20 cellular contexts compared by ENCODE assay signal in genomic region chr6:11604836-11605506, GRCh38.
DNase-seq lines count a peak whose midpoint lies in the region; ATAC-seq and TF ChIP-seq lines count a peak whose summit lies in the region.
"Had no signal": no experiment of that assay in that cellular context is flagged by ENCODE, and none has a peak within 500 bp of the region (broad histone marks: within the 10 kb centered on the region; RNA-seq: fewer than 3 reads in every experiment).

No MANE protein-coding gene starts in this region.

- TF ChIP-seq EP300 in suprapubic skin (IDR thresholded peaks at IDR 0.05): no peak

- H3K9me3 ChIP-seq in heart left ventricle (no peaks in the 10 kb centered on the region), endodermal cell (ENCODE audit: control insufficient read depth, low read length) (no peaks in the 10 kb centered on the region), suprapubic skin (no peaks in the 10 kb centered on the region), mammary epithelial cell (replicated peaks; ENCODE audit: insufficient read depth, low read length) (no peaks in the 10 kb centered on the region)
- H3K9me3 ChIP-seq: pancreas had no signal

- H3K79me2 ChIP-seq in mammary epithelial cell (ENCODE audit: insufficient read depth, low read length): no peaks in the 10 kb centered on the region

- in situ Hi-C loops in mammary epithelial cell (cut with MboI; ENCODE audit: low sequenced_read_pairs in 2 of 2): no loop called here

- intact Hi-C loops in left ventricle myocardium superior (cut with micrococcal nuclease) (no loop called here), heart left ventricle (cut with DNase I) (loop anchor here in 5 of 10 donors (5.0 to 10.0 kb wide), 2 partner anchors 47 to 990 kb away; no protein-coding TSS in a partner anchor), mammary epithelial cell (cut with micrococcal nuclease) (loop anchor here (5.0 kb wide), 1 partner anchor 617 kb away; no protein-coding TSS in a partner anchor)

- H3K27me3 ChIP-seq in heart left ventricle (no peaks in the 10 kb centered on the region), endodermal cell (ENCODE audit: control insufficient read depth, insufficient read depth, low read length, poor library complexity, severe bottlenecking) (no peaks in the 10 kb centered on the region), suprapubic skin (no peaks in the 10 kb centered on the region), mammary epithelial cell (ENCODE audit: insufficient read depth, low read length) (peaks cover 5% of the 10 kb centered on the region)
- H3K27me3 ChIP-seq: pancreas had no signal

- H3K27ac Mint-ChIP-seq in endodermal cell (no peak overlapping the region), nephron (peak overlapping the region; percentile 5 to 47 (median 45))
- H3K27ac Mint-ChIP-seq in activated CD4-positive, alpha-beta T cell treated with anti-CD3 and anti-CD28 coated beads, Interleukin-2, amount 10 ng/mL, durations not matched to agents 7 days and 5 days: no peak overlapping the region
- H3K27ac Mint-ChIP-seq: activated naive CD8-positive, alpha-beta T cell treated with anti-CD3 and anti-CD28 coated beads for 36 hours; activated T-helper 17 cell treated with anti-CD3 and anti-CD28 coated beads, Interleukin-2, amount 50 U/mL, for 72 hours had no signal

- TF ChIP-seq CTCF in heart left ventricle (IDR thresholded peaks at IDR 0.05) (no peak), endodermal cell (conservative IDR thresholded peaks at IDR 0.05) (no peak), nephron (IDR thresholded peaks at IDR 0.05; ENCODE audit: unreplicated experiment in 3 of 3) (no peak), suprapubic skin (IDR thresholded peaks at IDR 0.05) (no peak), mammary epithelial cell (conservative IDR thresholded peaks at IDR 0.05 in 1 of 2, IDR thresholded peaks at IDR 0.05 in 1 of 2; ENCODE audit: extremely low read depth in 1 of 2, insufficient read depth in 1 of 2, low read depth in 1 of 2, low read length in 2 of 2) (no peak)

- dilution Hi-C loops in mammary epithelial cell (cut with HindIII; ENCODE audit: low sequenced_read_pairs): no loop called here

- TF ChIP-seq POLR2A in heart left ventricle (IDR thresholded peaks at IDR 0.05) (no peak), suprapubic skin (IDR thresholded peaks at IDR 0.05) (no peak)

- H3K9me3 Mint-ChIP-seq in endodermal cell: no peaks in the 10 kb centered on the region
- peaks cover 4% of the 10 kb centered on the region for H3K9me3 Mint-ChIP-seq in nephron
- no peaks in the 10 kb centered on the region for H3K9me3 Mint-ChIP-seq in activated CD4-positive, alpha-beta T cell treated with anti-CD3 and anti-CD28 coated beads, Interleukin-2, amount 10 ng/mL, durations not matched to agents 7 days and 5 days
- H3K9me3 Mint-ChIP-seq: activated naive CD8-positive, alpha-beta T cell treated with anti-CD3 and anti-CD28 coated beads for 36 hours; activated T-helper 17 cell treated with anti-CD3 and anti-CD28 coated beads, Interleukin-2, amount 50 U/mL, for 72 hours had no signal

- peaks cover 0 to 47% (median 31%) of the 10 kb centered on the region in 12 donors for H3K4me1 ChIP-seq in heart left ventricle
- peaks cover 25% of the 10 kb centered on the region for H3K4me1 ChIP-seq in endodermal cell (ENCODE audit: control insufficient read depth, insufficient read depth, low read length)
- H3K4me1 ChIP-seq in suprapubic skin: peaks cover 31% of the 10 kb centered on the region
- H3K4me1 ChIP-seq in mammary epithelial cell (ENCODE audit: insufficient read depth, low read length): no peaks in the 10 kb centered on the region
- H3K4me1 ChIP-seq: foreskin keratinocyte had no signal

- BruUV-seq in mammary epithelial cell (replicated peaks; lab: Mats Ljungman, UMichigan): no TSS peak

- H3K27me3 Mint-ChIP-seq in endodermal cell (ENCODE audit: insufficient read depth) (no peaks in the 10 kb centered on the region), nephron (ENCODE audit: low read depth) (peaks cover 7% of the 10 kb centered on the region)
- H3K27me3 Mint-ChIP-seq in activated CD4-positive, alpha-beta T cell treated with anti-CD3 and anti-CD28 coated beads, Interleukin-2, amount 10 ng/mL, durations not matched to agents 7 days and 5 days: peaks cover 2% of the 10 kb centered on the region

- ATAC-seq in left ventricle myocardium superior (peak; percentile 28), heart left ventricle (no peak)
- ATAC-seq: activated T-helper 17 cell treated with anti-CD3 and anti-CD28 coated beads, Interleukin-2, amount 50 U/mL, for 72 hours; foreskin keratinocyte; GM12878; pancreas had no signal

- CTCF ChIA-PET in mammary epithelial cell (lab: Charles Lee; ENCODE audit: low non-redundant PET): no interaction called here
- CTCF ChIA-PET in activated CD4-positive, alpha-beta T cell treated with anti-CD3 and anti-CD28 coated beads, Interleukin-2, amount 10 ng/mL, durations not matched to agents 7 days and 5 days (lab: Charles Lee): interaction anchor here (0.5 kb wide), 1 partner anchor 21 kb away, joined by 9 read pairs; no protein-coding TSS in a partner anchor

- H3K36me3 ChIP-seq in heart left ventricle: no peaks in the 10 kb centered on the region
- no peaks in the 10 kb centered on the region for H3K36me3 ChIP-seq in endodermal cell (ENCODE audit: control insufficient read depth, insufficient read depth, low read length)
- no peaks in the 10 kb centered on the region for H3K36me3 ChIP-seq in suprapubic skin
- no peaks in the 10 kb centered on the region for H3K36me3 ChIP-seq in mammary epithelial cell (ENCODE audit: insufficient read depth, low read length)
- H3K36me3 ChIP-seq: pancreas had no signal

- H3K4me1 Mint-ChIP-seq in endodermal cell: peaks cover 39% of the 10 kb centered on the region
- peaks cover 48% of the 10 kb centered on the region for H3K4me1 Mint-ChIP-seq in nephron
- no peaks in the 10 kb centered on the region for H3K4me1 Mint-ChIP-seq in activated CD4-positive, alpha-beta T cell treated with anti-CD3 and anti-CD28 coated beads, Interleukin-2, amount 10 ng/mL, durations not matched to agents 7 days and 5 days
- H3K4me1 Mint-ChIP-seq: activated naive CD8-positive, alpha-beta T cell treated with anti-CD3 and anti-CD28 coated beads for 36 hours; activated T-helper 17 cell treated with anti-CD3 and anti-CD28 coated beads, Interleukin-2, amount 50 U/mL, for 72 hours had no signal

- POLR2A ChIA-PET in activated CD4-positive, alpha-beta T cell treated with anti-CD3 and anti-CD28 coated beads, Interleukin-2, amount 10 ng/mL, durations not matched to agents 7 days and 5 days (lab: Charles Lee): no interaction called here

- DNase-seq in left ventricle myocardium superior (no peak), heart left ventricle (no peak), endodermal cell (peak; percentile 16), suprapubic skin (ENCODE audit: low spot score in 2 of 2) (no peak), mammary epithelial cell (no peak), inferior parietal cortex (ENCODE audit: extremely low spot score) (no peak)
- no peak for DNase-seq in activated CD4-positive, alpha-beta T cell treated with anti-CD3 and anti-CD28 coated beads, Interleukin-2, amount 10 ng/mL, durations not matched to agents 7 days and 5 days
- DNase-seq: activated CD4-positive, alpha-beta T cell treated with anti-CD3 and anti-CD28 coated beads for 1 hour; activated naive CD8-positive, alpha-beta T cell treated with anti-CD3 and anti-CD28 coated beads for 36 hours; DMS153; foreskin keratinocyte; NCI-H1048; NCI-H2029; pancreas had no signal

- no peaks in the 10 kb centered on the region for H3K36me3 Mint-ChIP-seq in endodermal cell (ENCODE audit: low read depth)
- H3K36me3 Mint-ChIP-seq in nephron (ENCODE audit: low read depth): no peaks in the 10 kb centered on the region
- H3K36me3 Mint-ChIP-seq in activated CD4-positive, alpha-beta T cell treated with anti-CD3 and anti-CD28 coated beads, Interleukin-2, amount 10 ng/mL, durations not matched to agents 7 days and 5 days (ENCODE audit: low read depth): no peaks in the 10 kb centered on the region
- H3K36me3 Mint-ChIP-seq: activated naive CD8-positive, alpha-beta T cell treated with anti-CD3 and anti-CD28 coated beads for 36 hours; brain; CD14-positive monocyte had no signal

- H2AFZ ChIP-seq in mammary epithelial cell (ENCODE audit: low read depth, low read length): no peak overlapping the region

- WGBS in heart left ventricle, 4 donors: 48 to 76% (median 64%) methylated on average over 5 of the region's 5 CpGs
- WGBS in endodermal cell (ENCODE audit: insufficient coverage in 1 of 2, insufficient read length in 1 of 2), 2 experiments: 89% methylated on average over 2 of the region's 5 CpGs; no CpG with 5 or more reads in 1 of the 2 experiments
- 57% methylated on average over 5 of the region's 5 CpGs for WGBS in suprapubic skin
- 78% methylated on average over 5 of the region's 5 CpGs for WGBS in mammary epithelial cell (ENCODE audit: low coverage, missing lambda C conversion rate)

- H3K4me2 ChIP-seq in mammary epithelial cell (ENCODE audit: insufficient read depth, low read depth, low read length): no peak overlapping the region
- H3K4me2 ChIP-seq: smooth muscle cell had no signal

- H3K4me3 Mint-ChIP-seq in endodermal cell: no peak overlapping the region
- H3K4me3 Mint-ChIP-seq in nephron: no peak overlapping the region
- no peak overlapping the region for H3K4me3 Mint-ChIP-seq in activated CD4-positive, alpha-beta T cell treated with anti-CD3 and anti-CD28 coated beads, Interleukin-2, amount 10 ng/mL, durations not matched to agents 7 days and 5 days
- H3K4me3 Mint-ChIP-seq: activated naive CD8-positive, alpha-beta T cell treated with anti-CD3 and anti-CD28 coated beads for 36 hours; activated T-helper 17 cell treated with anti-CD3 and anti-CD28 coated beads, Interleukin-2, amount 50 U/mL, for 72 hours had no signal

- H4K20me1 ChIP-seq in mammary epithelial cell (ENCODE audit: insufficient read depth, low read length): no peaks in the 10 kb centered on the region

- H3K27ac ChIP-seq in heart left ventricle: peak overlapping the region in 3 of 12 donors; percentile 3 to 56 (median 32)
- H3K27ac ChIP-seq in endodermal cell (ENCODE audit: low read depth, low read length): no peak overlapping the region
- H3K27ac ChIP-seq in suprapubic skin: peak overlapping the region; percentile 39
- no peak overlapping the region for H3K27ac ChIP-seq in mammary epithelial cell (ENCODE audit: insufficient read depth, low read depth, low read length)
- H3K27ac ChIP-seq: foreskin keratinocyte, pancreas had no signal

- H3K4me3 ChIP-seq in heart left ventricle (no peak overlapping the region), endodermal cell (ENCODE audit: low read length) (peak overlapping the region; percentile 50), suprapubic skin (no peak overlapping the region), mammary epithelial cell (replicated peaks in 1 of 3; ENCODE audit: insufficient read depth in 1 of 3, low read depth in 2 of 3, low read length in 3 of 3) (no peak overlapping the region)
- H3K4me3 ChIP-seq: GM12878, pancreas, smooth muscle cell had no signal

- no peak overlapping the region for H3K9ac ChIP-seq in endodermal cell (ENCODE audit: extremely low read depth, low read length, poor library complexity, severe bottlenecking)
- no peak overlapping the region for H3K9ac ChIP-seq in mammary epithelial cell (ENCODE audit: insufficient read depth, low read length)

Comparison
In these comparisons a context has a peak if more than half of its experiments do, and no peak if none do; other contexts are left out.
1. H3K27ac Mint-ChIP-seq: peak in nephron (3 of 3); none in endodermal cell (single experiment) and activated CD4-positive, alpha-beta T cell treated with anti-CD3 and anti-CD28 coated beads, Interleukin-2, amount 10 ng/mL, durations not matched to agents 7 days and 5 days (single experiment).